Comparison of ENCODE assay signal across 9 cellular contexts in the genomic region with DNA sequence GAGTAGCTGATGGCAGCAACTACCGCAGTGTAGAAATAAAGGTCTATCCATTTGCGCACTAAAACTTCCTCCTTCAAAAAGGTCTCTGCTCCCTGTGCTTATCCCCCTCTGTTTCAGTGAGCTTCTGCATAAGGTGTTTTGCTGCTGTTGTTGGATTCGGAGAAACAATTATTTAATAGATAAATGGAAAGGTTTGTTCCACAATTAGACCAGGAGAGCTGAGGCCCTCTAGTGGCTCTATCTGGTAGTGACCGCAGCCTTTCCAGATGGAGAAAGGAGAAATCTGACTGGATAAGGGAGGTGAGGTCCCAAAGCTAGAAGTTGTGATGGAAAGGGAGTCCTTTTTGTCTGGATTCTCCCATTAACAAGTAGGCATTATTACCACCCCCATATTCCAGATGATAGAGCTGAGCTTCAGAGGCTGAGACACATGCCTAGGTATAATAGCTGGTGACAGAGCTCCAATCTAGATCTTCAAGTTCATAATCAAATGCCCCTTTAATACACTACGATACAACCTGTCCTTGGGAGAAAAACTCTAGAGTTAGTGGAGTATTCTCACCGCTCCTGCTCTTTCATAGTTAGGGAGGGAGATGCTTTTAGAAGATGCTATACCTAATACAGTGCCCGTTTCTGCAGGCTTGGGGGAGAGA. TPM values are rescaled to one million over a fixed set of nuclear protein-coding genes. Genes with fewer than 3 reads are reported as not detected.
DNase-seq lines count a peak whose midpoint lies in the region; ATAC-seq, FAIRE-seq and TF ChIP-seq lines count a peak whose summit lies in the region.
"Had no signal": no experiment of that assay in that cellular context is flagged by ENCODE, and none has a peak within 500 bp of the region (broad histone marks: within the 10 kb centered on the region; RNA-seq: fewer than 3 reads in every experiment).

No MANE protein-coding gene starts in this region.

- no peak for TF ChIP-seq POLR2A in GM12891 (IDR thresholded peaks at IDR 0.05; ENCODE audit: low read depth, low read length)

- peak; percentile 58 for ATAC-seq in GM19463 (IDR thresholded peaks at IDR 0.05; ENCODE audit: unreplicated experiment)
- ATAC-seq in GM18519 (IDR thresholded peaks at IDR 0.05; ENCODE audit: low FRiP score, unreplicated experiment), result no peak

- DNase-seq in D721Med (ENCODE audit: insufficient read length, low spot score) (no peak), NCI-H526 treated with DMSO at 0.1 percent for 48 hours (lab: John Stamatoyannopoulos, UW) (peak; percentile 3), hepatic stellate cell (ENCODE audit: low spot score) (peak; percentile 31), GM12891 (ENCODE audit: insufficient read length, low spot score) (no peak)
- DNase-seq in activated naive CD4-positive, alpha-beta T cell treated with anti-CD3 and anti-CD28 coated beads, Interleukin-2, amount 50 U/mL, for 16 hours, result peak; percentile 27
- DNase-seq in stimulated activated CD4-positive, alpha-beta T cell treated with anti-CD3 and anti-CD28 coated beads, Interleukin-15, amount 100 ng/mL, for 24 hours, result peak; percentile 54

- FAIRE-seq in D721Med (lab: Jason Lieb, UNC) (no peak), GM12891 (lab: Jason Lieb, UNC) (no peak)
- FAIRE-seq: TTC549 had no signal

- peak; percentile 53 for TF ChIP-seq CTCF in D721Med (IDR thresholded peaks at IDR 0.05; ENCODE audit: insufficient read depth, missing control alignments)

TF ChIP-seq in GM12891, 5 proteins besides CTCF, POLR2A, EP300 and RAD21:
- no peak for TF ChIP-seq SPI1 (IDR thresholded peaks at IDR 0.05; ENCODE audit: low read depth, low read length)
- no peak for TF ChIP-seq POLR2AphosphoS5 (IDR thresholded peaks at IDR 0.05; ENCODE audit: low read depth, low read length)
- no peak for TF ChIP-seq TAF1 (IDR thresholded peaks at IDR 0.05; ENCODE audit: low read depth, low read length)
- no peak for TF ChIP-seq PAX5 (IDR thresholded peaks at IDR 0.05; ENCODE audit: insufficient read depth, low read length, severe bottlenecking)
- TF ChIP-seq POU2F2 (IDR thresholded peaks at IDR 0.05; ENCODE audit: low read depth, low read length), result no peak
TF ChIP-seq in GM12891: peak in this region for 0.

RNA-seq across cellular contexts. Expression of a gene that starts 5.1 kb away (rescaled TPM):
- polyA plus RNA-seq in GM12891 (2012; ENCODE audit: low read depth, missing spikeins), result not detected

Comparison
In these comparisons a context has a peak if more than half of its experiments do, and no peak if none do; other contexts are left out.
1. DNase-seq: peak in NCI-H526 treated with DMSO at 0.1 percent for 48 hours (single experiment), activated naive CD4-positive, alpha-beta T cell treated with anti-CD3 and anti-CD28 coated beads, Interleukin-2, amount 50 U/mL, for 16 hours (single experiment), hepatic stellate cell (single experiment) and stimulated activated CD4-positive, alpha-beta T cell treated with anti-CD3 and anti-CD28 coated beads, Interleukin-15, amount 100 ng/mL, for 24 hours (single experiment); none in D721Med (single experiment) and GM12891 (single experiment).